ENCODE assay signal across 19 cellular contexts in genomic region chr14:102575479-102576428, GRCh38. TPM values are rescaled to one million over a fixed set of nuclear protein-coding genes. Genes with fewer than 3 reads are reported as not detected.
DNase-seq lines count a peak whose midpoint lies in the region; ATAC-seq and TF ChIP-seq lines count a peak whose summit lies in the region.
"Had no signal": no experiment of that assay in that cellular context is flagged by ENCODE, and none has a peak within 500 bp of the region (broad histone marks: within the 10 kb centered on the region; RNA-seq: fewer than 3 reads in every experiment).

No MANE protein-coding gene starts in this region.

- intact Hi-C loops in Caco-2 (cut with micrococcal nuclease; ENCODE audit: unreplicated experiment) = loop anchor here (2.0 kb wide), 1 partner anchor 51 kb away; no protein-coding TSS in a partner anchor

- H3K9me3 ChIP-seq in Caco-2 = no peaks in the 10 kb centered on the region
- no peaks in the 10 kb centered on the region for H3K9me3 ChIP-seq in SJSA1 (replicated peaks)
- H3K9me3 ChIP-seq in parathyroid adenoma (ENCODE audit: control insufficient read depth, low read length) = no peaks in the 10 kb centered on the region
- no peaks in the 10 kb centered on the region for H3K9me3 ChIP-seq in gastroesophageal sphincter

- peaks cover 7% of the 10 kb centered on the region for H3K4me1 Mint-ChIP-seq in Caco-2 (ENCODE audit: low read depth, unreplicated experiment)

- no peak for TF ChIP-seq POLR2A in gastroesophageal sphincter (IDR thresholded peaks at IDR 0.05)

- CTCF ChIA-PET in Caco-2 (lab: Charles Lee) = interaction anchor here (1.0 to 1.8 kb wide), 3 partner anchors 9 to 119 kb away, joined by 3 to 15 read pairs (median 10); no protein-coding TSS in a partner anchor

- no peaks in the 10 kb centered on the region for H3K27me3 Mint-ChIP-seq in Caco-2 (ENCODE audit: insufficient read depth, unreplicated experiment)

- H3K4me2 ChIP-seq in parathyroid adenoma (ENCODE audit: low read length) = peak overlapping the region; percentile 30
- H3K4me2 ChIP-seq: KMS-11 had no signal

- WGBS in gastroesophageal sphincter (ENCODE audit: low coverage in 1 of 2), 2 donors = 66 to 85% methylated on average over 9 to 12 of the region's 13 CpGs

- BruUV-seq in Caco-2 (replicated peaks; lab: Mats Ljungman, UMichigan) = no TSS peak

- H3K36me3 ChIP-seq in Caco-2 (ENCODE audit: control insufficient read depth, insufficient read depth, low read length) (no peaks in the 10 kb centered on the region), SJSA1 (no peaks in the 10 kb centered on the region), parathyroid adenoma (ENCODE audit: control insufficient read depth, insufficient read depth, low read length) (no peaks in the 10 kb centered on the region), gastroesophageal sphincter (no peaks in the 10 kb centered on the region)

- H3K4me1 ChIP-seq in Caco-2 (peaks cover 34% of the 10 kb centered on the region), SJSA1 (replicated peaks) (peaks cover 27% of the 10 kb centered on the region), parathyroid adenoma (no peaks in the 10 kb centered on the region), gastroesophageal sphincter (no peaks in the 10 kb centered on the region)

- H3K9ac ChIP-seq in parathyroid adenoma = no peak overlapping the region
- H3K9ac ChIP-seq: KMS-11 had no signal

- POLR2A ChIA-PET in Caco-2 (lab: Charles Lee) = interaction anchor here (0.8 to 1.7 kb wide), 4 partner anchors 9 to 51 kb away, joined by 5 to 15 read pairs (median 7); no protein-coding TSS in a partner anchor

- H3K36me3 Mint-ChIP-seq in Caco-2 (ENCODE audit: insufficient read depth, unreplicated experiment) = peaks cover 13% of the 10 kb centered on the region
- H3K36me3 Mint-ChIP-seq: CD8-positive, alpha-beta memory T cell had no signal

- ATAC-seq in gastroesophageal sphincter = no peak
- ATAC-seq: PC-3 had no signal

- H3K79me2 ChIP-seq in parathyroid adenoma = no peaks in the 10 kb centered on the region

- peak overlapping the region; percentile 54 for H2AFZ ChIP-seq in parathyroid adenoma

- H3K9me3 Mint-ChIP-seq in Caco-2 (ENCODE audit: unreplicated experiment) = no peaks in the 10 kb centered on the region
- H3K9me3 Mint-ChIP-seq: CD8-positive, alpha-beta memory T cell had no signal

- peak overlapping the region; percentile 10; the same call in 1 of the 2 replicates for H3K27ac ChIP-seq in SJSA1
- no peak overlapping the region for H3K27ac ChIP-seq in parathyroid adenoma
- no peak overlapping the region for H3K27ac ChIP-seq in gastroesophageal sphincter
- H3K27ac ChIP-seq: KMS-11 had no signal

- H3K4me3 ChIP-seq in Caco-2 (ENCODE audit: low read depth, low read length) (no peak overlapping the region), SJSA1 (no peak overlapping the region), fibroblast of villous mesenchyme (ENCODE audit: low read depth, low read length) (no peak overlapping the region), parathyroid adenoma (ENCODE audit: low read depth, low read length) (peak overlapping the region; percentile 5), gastroesophageal sphincter (no peak overlapping the region)

- no peak for TF ChIP-seq EP300 in gastroesophageal sphincter (IDR thresholded peaks at IDR 0.05)

- no peak for TF ChIP-seq CTCF in Caco-2 (IDR thresholded peaks at IDR 0.05; ENCODE audit: insufficient read depth in 1 of 2, low read depth in 1 of 2, low read length in 1 of 2, severe bottlenecking in 1 of 2, unreplicated experiment in 1 of 2)
- no peak for TF ChIP-seq CTCF in fibroblast of villous mesenchyme (IDR thresholded peaks at IDR 0.05; ENCODE audit: insufficient read depth, low read depth, low read length)
- TF ChIP-seq CTCF in parathyroid adenoma (IDR thresholded peaks at IDR 0.05) = no peak
- no peak for TF ChIP-seq CTCF in gastroesophageal sphincter (IDR thresholded peaks at IDR 0.05)

- peak overlapping the region; percentile 87 for H3K27ac Mint-ChIP-seq in Caco-2 (ENCODE audit: unreplicated experiment)
- H3K27ac Mint-ChIP-seq: CD8-positive, alpha-beta memory T cell had no signal

- no peak for DNase-seq in Caco-2
- peak; percentile 75 to 84 for DNase-seq in SJSA1 (ENCODE audit: low read depth in 1 of 2, low spot score in 2 of 2)
- peak; percentile 55 for DNase-seq in fibroblast of villous mesenchyme (ENCODE audit: low read depth)
- no peak for DNase-seq in ureter (ENCODE audit: low spot score)
- DNase-seq in NCI-H2081 treated with DMSO at 0.1 percent for 48 hours (lab: John Stamatoyannopoulos, UW) = no peak
- DNase-seq: C1 segment of cervical spinal cord; CD8-positive, alpha-beta memory T cell; GOT3; MV-4-11; NCI-H1694 treated with DMSO at 0.1 percent for 48 hours; NCI-H2107; NCI-H510A; NCI-H774; PC-3; RPMI8226; SHP77 treated with DMSO at 0.1 percent for 48 hours had no signal

- no peak overlapping the region for H3K4me3 Mint-ChIP-seq in Caco-2 (ENCODE audit: unreplicated experiment)
- H3K4me3 Mint-ChIP-seq: CD8-positive, alpha-beta memory T cell had no signal

- H3K27me3 ChIP-seq in Caco-2 (replicated peaks; ENCODE audit: control insufficient read depth, insufficient read depth, low read length) = no peaks in the 10 kb centered on the region
- no peaks in the 10 kb centered on the region for H3K27me3 ChIP-seq in SJSA1 (replicated peaks)
- no peaks in the 10 kb centered on the region for H3K27me3 ChIP-seq in parathyroid adenoma (ENCODE audit: control insufficient read depth, insufficient read depth, low read length)
- H3K27me3 ChIP-seq in gastroesophageal sphincter = no peaks in the 10 kb centered on the region

RNA-seq across cellular contexts. Expression of gene RCOR1, which starts 16.7 kb away (rescaled TPM):
- total RNA-seq in Caco-2 (2022) (31.0 and 33.6 TPM in 2 replicates), fibroblast of villous mesenchyme (12.6 and 23.7 TPM in 2 replicates), ureter (21.9 TPM), gastroesophageal sphincter (10 to 100 TPM; 11.6 to 15.6 (median 14.0) TPM)
- total RNA-seq in SJSA1 (2014; rRNA removed; shearing (Covaris generic)) = 15.4 and 21.9 TPM in 2 replicates

Comparison
In these comparisons a context has a peak if more than half of its experiments do, and no peak if none do; other contexts are left out.
1. DNase-seq: peak in SJSA1 (2 of 2) and fibroblast of villous mesenchyme (single experiment); none in Caco-2 (0 of 2), ureter (single experiment) and NCI-H2081 treated with DMSO at 0.1 percent for 48 hours (single experiment).